In the genomic region with DNA sequence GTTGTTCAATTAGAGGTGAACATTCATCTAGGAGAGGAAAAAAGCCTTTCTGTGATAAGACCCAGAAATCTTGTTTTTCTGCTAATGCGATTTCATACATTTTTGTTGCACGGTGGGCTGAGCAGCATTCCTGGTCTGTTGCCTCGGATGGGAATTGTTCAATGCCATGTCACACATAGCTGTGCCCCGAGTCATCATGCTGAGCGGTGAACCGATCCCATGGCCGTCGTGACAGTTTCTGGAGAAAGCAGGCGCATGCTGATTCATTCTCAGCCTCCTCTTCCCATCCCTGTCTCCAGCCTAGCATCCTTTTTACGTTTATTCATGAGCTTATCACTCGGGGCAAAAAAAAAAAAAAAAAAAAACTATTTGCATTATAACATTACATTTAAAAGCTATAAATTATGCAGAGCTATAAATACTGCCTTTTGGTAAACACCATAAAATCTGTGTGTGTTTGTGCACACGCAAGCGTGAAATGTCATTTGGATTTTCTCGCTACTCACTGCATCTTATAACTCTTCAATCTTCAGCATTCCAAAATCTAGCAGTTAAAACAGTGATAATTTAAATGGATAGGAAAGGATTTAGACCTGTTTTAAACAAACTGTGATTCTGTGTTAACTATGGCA, we compare ENCODE assay signal across 13 cellular contexts. TPM values are rescaled to one million over a fixed set of nuclear protein-coding genes. Genes with fewer than 3 reads are reported as not detected.
DNase-seq lines count a peak whose midpoint lies in the region; ATAC-seq and TF ChIP-seq lines count a peak whose summit lies in the region.
"Had no signal": no experiment of that assay in that cellular context is flagged by ENCODE, and none has a peak within 500 bp of the region (broad histone marks: within the 10 kb centered on the region; RNA-seq: fewer than 3 reads in every experiment).

No MANE protein-coding gene starts in this region.

- 49% methylated on average over 12 of the region's 14 CpGs for WGBS in HUES64

- H3K9ac ChIP-seq in HUES64 (ENCODE audit: low read depth, low read length), result peak overlapping the region; percentile 29; the same call in 1 of the 2 replicates

- ATAC-seq in HG02678 (IDR thresholded peaks at IDR 0.05; ENCODE audit: unreplicated experiment), result no peak

- H3K9me3 ChIP-seq in HUES64 (ENCODE audit: insufficient read depth, low read depth, low read length), result no peaks in the 10 kb centered on the region
- no peaks in the 10 kb centered on the region for H3K9me3 ChIP-seq in uterus
- H3K9me3 ChIP-seq: ascending aorta, thoracic aorta had no signal

- H3K36me3 ChIP-seq in HUES64 (ENCODE audit: insufficient read depth, low read length), result no peaks in the 10 kb centered on the region
- no peaks in the 10 kb centered on the region for H3K36me3 ChIP-seq in uterus
- H3K36me3 ChIP-seq: ascending aorta, thoracic aorta had no signal

- no peaks in the 10 kb centered on the region for H3K27me3 ChIP-seq in HUES64 (ENCODE audit: insufficient read depth, low read length)
- peaks cover 0 to 5% of the 10 kb centered on the region in 2 donors for H3K27me3 ChIP-seq in uterus
- H3K27me3 ChIP-seq: ascending aorta had no signal

- intact Hi-C loops in uterus (cut with DNase I; ENCODE audit: low total_unique reads), result no loop called here

- H3K4me3 ChIP-seq in HUES64 (ENCODE audit: low read length) (no peak overlapping the region), uterus (no peak overlapping the region)
- H3K4me3 ChIP-seq: ascending aorta, thoracic aorta had no signal

- peak overlapping the region; percentile 54; the same call in 1 of the 2 replicates for H3K27ac ChIP-seq in HUES64 (ENCODE audit: low read depth, low read length)
- H3K27ac ChIP-seq in uterus, result no peak overlapping the region
- H3K27ac ChIP-seq: ascending aorta, thoracic aorta had no signal

- DNase-seq in AG20443 (ENCODE audit: low spot score) (peak; percentile 88), astrocyte of the hippocampus (ENCODE audit: low read depth, low spot score) (peak; percentile 90), iris pigment epithelial cell (ENCODE audit: low read depth) (peak; percentile 74), NCI-H1694 treated with DMSO at 0.1 percent for 48 hours (lab: John Stamatoyannopoulos, UW) (no peak), Kasumi-1 (lab: John Stamatoyannopoulos, UW) (no peak), uterus (no peak)
- DNase-seq: CD4-positive, alpha-beta memory T cell; NCI-H2107; stimulated activated CD4-positive, alpha-beta T cell treated with anti-CD3 and anti-CD28 coated beads, Interleukin-4, amount 100 ng/mL, for 4 hours had no signal

- TF ChIP-seq POLR2A in uterus (IDR thresholded peaks at IDR 0.05), result no peak

- no peak for TF ChIP-seq CTCF in uterus (IDR thresholded peaks at IDR 0.05)

- H3K4me1 ChIP-seq in HUES64 (ENCODE audit: insufficient read depth, low read length) (peaks cover 14% of the 10 kb centered on the region), uterus (no peaks in the 10 kb centered on the region)
- H3K4me1 ChIP-seq: ascending aorta had no signal

RNA-seq across cellular contexts. Expression of gene IFNGR1, which starts 58.9 kb away (rescaled TPM):
- polyA plus RNA-seq in HUES64 (2013, experiment 1 of 2), result 30.0 TPM
- polyA plus RNA-seq in HUES64 (2013, experiment 2 of 2), result 31.4 TPM
- total RNA-seq in uterus, result 100 to 1,000 TPM in 2 of 4 donors, 10 to 100 TPM in 2; 53.5 to 122 (median 94.9) TPM

Comparison
In these comparisons a context has a peak if more than half of its experiments do, and no peak if none do; other contexts are left out.
1. DNase-seq: peak in AG20443 (single experiment), astrocyte of the hippocampus (single experiment) and iris pigment epithelial cell (single experiment); none in NCI-H1694 treated with DMSO at 0.1 percent for 48 hours (single experiment), Kasumi-1 (0 of 2) and uterus (0 of 2).